Comparison of ENCODE assay signal across 8 cellular contexts in genomic region chr13:110915874-110916670, GRCh38. TPM values are rescaled to one million over a fixed set of nuclear protein-coding genes. Genes with fewer than 3 reads are reported as not detected.
DNase-seq lines count a peak whose midpoint lies in the region; ATAC-seq and TF ChIP-seq lines count a peak whose summit lies in the region.

No MANE protein-coding gene starts in this region.

- no peak for TF ChIP-seq CTCF in Peyer's patch (IDR thresholded peaks at IDR 0.05)

- CTCF ChIA-PET in activated naive CD4-positive, alpha-beta T cell treated with anti-CD3 and anti-CD28 coated beads, Interleukin-2, amount 10 ng/mL, durations not matched to agents 7 days and 5 days (lab: Charles Lee): interaction anchor here (0.6 to 1.7 kb wide), 4 partner anchors 12 to 151 kb away, joined by 3 to 10 read pairs (median 6); no protein-coding TSS in a partner anchor

- H3K9me3 Mint-ChIP-seq in activated naive CD4-positive, alpha-beta T cell treated with anti-CD3 and anti-CD28 coated beads, Interleukin-2, amount 10 ng/mL, durations not matched to agents 7 days and 5 days: no peaks in the 10 kb centered on the region
- H3K9me3 Mint-ChIP-seq in naive thymus-derived CD8-positive, alpha-beta T cell: no peaks in the 10 kb centered on the region

- POLR2A ChIA-PET in naive thymus-derived CD8-positive, alpha-beta T cell (lab: Charles Lee): interaction anchor here (1.2 to 3.9 kb wide), 5 partner anchors 203 to 301 kb away, joined by 3 to 77 read pairs (median 3); partner anchors contain the start of genes CARS2, ING1 and NAXD

- no peaks in the 10 kb centered on the region for H3K27me3 Mint-ChIP-seq in activated naive CD4-positive, alpha-beta T cell treated with anti-CD3 and anti-CD28 coated beads, Interleukin-2, amount 10 ng/mL, durations not matched to agents 7 days and 5 days
- peaks cover 0 to 1% (median 0%) of the 10 kb centered on the region in 5 donors for H3K27me3 Mint-ChIP-seq in naive thymus-derived CD8-positive, alpha-beta T cell

- peak overlapping the region; percentile 94 to 99 (median 96) for H3K27ac ChIP-seq in Peyer's patch

- H3K27me3 ChIP-seq in Peyer's patch (no peaks in the 10 kb centered on the region), endocrine pancreas (ENCODE audit: control insufficient read depth, insufficient read depth, low read length) (no peaks in the 10 kb centered on the region)

- ATAC-seq in naive thymus-derived CD8-positive, alpha-beta T cell: no peak
- no peak for ATAC-seq in HG03521 (IDR thresholded peaks at IDR 0.05; ENCODE audit: unreplicated experiment)

- TF ChIP-seq POLR2A in Peyer's patch (IDR thresholded peaks at IDR 0.05): no peak

- peaks cover 13% of the 10 kb centered on the region for H3K36me3 Mint-ChIP-seq in activated naive CD4-positive, alpha-beta T cell treated with anti-CD3 and anti-CD28 coated beads, Interleukin-2, amount 10 ng/mL, durations not matched to agents 7 days and 5 days
- no peaks in the 10 kb centered on the region for H3K36me3 Mint-ChIP-seq in naive thymus-derived CD8-positive, alpha-beta T cell

- H3K4me3 ChIP-seq in Peyer's patch (peak overlapping the region; percentile 67 to 92 (median 75)), endocrine pancreas (ENCODE audit: control insufficient read depth, insufficient read depth, low read length) (peak overlapping the region; percentile 90)

- peak overlapping the region; percentile 95 for H3K27ac Mint-ChIP-seq in activated naive CD4-positive, alpha-beta T cell treated with anti-CD3 and anti-CD28 coated beads, Interleukin-2, amount 10 ng/mL, durations not matched to agents 7 days and 5 days
- peak overlapping the region; percentile 73 to 96 (median 90) for H3K27ac Mint-ChIP-seq in naive thymus-derived CD8-positive, alpha-beta T cell

- peak overlapping the region; percentile 86 for H3K9ac ChIP-seq in endocrine pancreas (ENCODE audit: control insufficient read depth, insufficient read depth, low read length)

- DNase-seq in activated naive CD4-positive, alpha-beta T cell treated with anti-CD3 and anti-CD28 coated beads, Interleukin-2, amount 10 ng/mL, durations not matched to agents 7 days and 5 days: no peak
- no peak for DNase-seq in activated naive CD4-positive, alpha-beta T cell treated with anti-CD3 and anti-CD28 coated beads, Interleukin-2, amount 50 U/mL, for 16 hours
- DNase-seq in Peyer's patch (no peak), HuH-7 (ENCODE audit: low spot score) (no peak)
- DNase-seq in naive thymus-derived CD8-positive, alpha-beta T cell: no peak
- no peak for DNase-seq in activated effector memory CD4-positive, alpha-beta T cell treated with Interleukin-2 at 50 U/mL for 16 hours

- H3K4me1 Mint-ChIP-seq in activated naive CD4-positive, alpha-beta T cell treated with anti-CD3 and anti-CD28 coated beads, Interleukin-2, amount 10 ng/mL, durations not matched to agents 7 days and 5 days: peaks cover 37% of the 10 kb centered on the region
- H3K4me1 Mint-ChIP-seq in naive thymus-derived CD8-positive, alpha-beta T cell: peaks cover 6 to 53% (median 41%) of the 10 kb centered on the region in 4 donors

- no peaks in the 10 kb centered on the region for H3K36me3 ChIP-seq in Peyer's patch
- no peaks in the 10 kb centered on the region for H3K36me3 ChIP-seq in endocrine pancreas (ENCODE audit: control insufficient read depth, insufficient read depth, low read length)

- H3K4me1 ChIP-seq in Peyer's patch (peaks cover 0 to 18% (median 6%) of the 10 kb centered on the region in 4 donors), endocrine pancreas (ENCODE audit: control insufficient read depth, insufficient read depth, low read length) (peaks cover 29% of the 10 kb centered on the region)

- H3K9me3 ChIP-seq in Peyer's patch (no peaks in the 10 kb centered on the region), endocrine pancreas (ENCODE audit: control insufficient read depth, low read length) (no peaks in the 10 kb centered on the region)

- peak overlapping the region; percentile 92 for H3K4me3 Mint-ChIP-seq in activated naive CD4-positive, alpha-beta T cell treated with anti-CD3 and anti-CD28 coated beads, Interleukin-2, amount 10 ng/mL, durations not matched to agents 7 days and 5 days
- peak overlapping the region; percentile 86 to 96 (median 90) for H3K4me3 Mint-ChIP-seq in naive thymus-derived CD8-positive, alpha-beta T cell

RNA-seq across cellular contexts. Expression of gene ANKRD10, which starts 1.2 kb away (rescaled TPM):
- total RNA-seq in Peyer's patch: 100 to 1,000 TPM; 117 to 184 (median 138) TPM
- total RNA-seq in naive thymus-derived CD8-positive, alpha-beta T cell: 100 to 1,000 TPM; 139 to 142 TPM
- polyA plus RNA-seq in naive thymus-derived CD8-positive, alpha-beta T cell: 10 to 100 TPM; 56.1 to 65.3 (median 60.3) TPM
